ENCODE assay signal across 9 cellular contexts in genomic region chr15:78455749-78456148, GRCh38. TPM values are rescaled to one million over a fixed set of nuclear protein-coding genes. Genes with fewer than 3 reads are reported as not detected.
DNase-seq lines count a peak whose midpoint lies in the region; ATAC-seq and TF ChIP-seq lines count a peak whose summit lies in the region.
"Had no signal": no experiment of that assay in that cellular context is flagged by ENCODE, and none has a peak within 500 bp of the region (broad histone marks: within the 10 kb centered on the region; RNA-seq: fewer than 3 reads in every experiment).

No MANE protein-coding gene starts in this region.

- peak; percentile 32 for DNase-seq in Caki2 (ENCODE audit: low read depth)
- DNase-seq in NCI-H128 (lab: John Stamatoyannopoulos, UW; ENCODE audit: unreplicated experiment): peak; percentile 40
- DNase-seq in fibroblast of lung (ENCODE audit: low read depth in 2 of 2): peak; percentile 4 to 22
- DNase-seq in OCI-M2 (lab: John Stamatoyannopoulos, UW; ENCODE audit: unreplicated experiment): no peak
- DNase-seq in central memory CD4-positive, alpha-beta T cell: no peak
- DNase-seq: activated naive CD4-positive, alpha-beta T cell had no signal

- no peak overlapping the region for H3K9ac ChIP-seq in fibroblast of lung (ENCODE audit: insufficient read depth, low read length)
- H3K9ac ChIP-seq in skeletal muscle tissue (ENCODE audit: low read depth in 1 of 3, low read length in 3 of 3): peak overlapping the region; percentile 35 to 66 (median 57)

- H3K27ac ChIP-seq in fibroblast of lung (ENCODE audit: insufficient read depth, low read length): no peak overlapping the region
- peak overlapping the region; percentile 76 for H3K27ac ChIP-seq in skeletal muscle tissue (ENCODE audit: low read depth, low read length)

- H3K4me1 ChIP-seq in fibroblast of lung (ENCODE audit: control insufficient read depth, extremely low read depth, insufficient read depth, low read length) (peaks cover 6% of the 10 kb centered on the region), skeletal muscle tissue (ENCODE audit: control insufficient read depth in 3 of 3, insufficient read depth in 3 of 3, low read length in 3 of 3) (peaks cover 26 to 48% (median 47%) of the 10 kb centered on the region in 3 donors)

- peaks cover 81% of the 10 kb centered on the region for H3K79me2 ChIP-seq in fibroblast of lung (ENCODE audit: control insufficient read depth, insufficient read depth, low read length)

- TF ChIP-seq CTCF in fibroblast of lung (conservative IDR thresholded peaks at IDR 0.05 in 1 of 2, IDR thresholded peaks at IDR 0.05 in 1 of 2; ENCODE audit: low read depth in 1 of 2, low read length in 2 of 2): no peak

- H3K4me3 ChIP-seq in fibroblast of lung (replicated peaks in 1 of 4; ENCODE audit: control extremely low read depth in 1 of 4, insufficient read depth in 1 of 4, low read depth in 3 of 4, low read length in 4 of 4) (no peak overlapping the region), skeletal muscle tissue (ENCODE audit: low read length in 3 of 3) (peak overlapping the region; percentile 29 to 45 (median 44))

- H3K9me3 ChIP-seq in fibroblast of lung (ENCODE audit: control insufficient read depth, insufficient read depth, low read depth, low read length): no peaks in the 10 kb centered on the region
- H3K9me3 ChIP-seq in skeletal muscle tissue (ENCODE audit: control insufficient read depth in 3 of 3, low read length in 3 of 3): no peaks in the 10 kb centered on the region

- H3K36me3 ChIP-seq in fibroblast of lung (ENCODE audit: control insufficient read depth, insufficient read depth, low read length) (no peaks in the 10 kb centered on the region), skeletal muscle tissue (ENCODE audit: control insufficient read depth in 3 of 3, insufficient read depth in 3 of 3, low read length in 3 of 3) (no peaks in the 10 kb centered on the region)

- in situ Hi-C loops in Caki2 (cut with HindIII; ENCODE audit: low pct_unique_long_range_greater_than_20kb, low sequenced_read_pairs): no loop called here

- H3K4me2 ChIP-seq in fibroblast of lung (ENCODE audit: extremely low read depth, insufficient read depth, low read length): no peak overlapping the region

- peaks cover 2% of the 10 kb centered on the region for H4K20me1 ChIP-seq in fibroblast of lung (ENCODE audit: control insufficient read depth, extremely low read depth, insufficient read depth, low read length)

- H3K27me3 ChIP-seq in fibroblast of lung (ENCODE audit: control insufficient read depth, insufficient read depth, low read length): no peaks in the 10 kb centered on the region
- H3K27me3 ChIP-seq in skeletal muscle tissue (ENCODE audit: control insufficient read depth in 3 of 3, insufficient read depth in 3 of 3, low read length in 3 of 3): no peaks in the 10 kb centered on the region

- H2AFZ ChIP-seq in fibroblast of lung (ENCODE audit: low read length): no peak overlapping the region

- ATAC-seq in GM18873 (IDR thresholded peaks at IDR 0.05; ENCODE audit: low FRiP score, unreplicated experiment): no peak
- ATAC-seq in GM18511 (IDR thresholded peaks at IDR 0.05; ENCODE audit: unreplicated experiment): no peak

RNA-seq across cellular contexts. Expression of gene IREB2, which starts 17.7 kb away (rescaled TPM):
- 8.1 and 10.9 TPM in 2 replicates for total RNA-seq in Caki2 (2014; rRNA removed; shearing (Covaris generic); ENCODE audit: low replicate concordance)
- total RNA-seq in fibroblast of lung (19.0 and 20.3 TPM in 2 replicates), skeletal muscle tissue (35.0 TPM)
- 24.6 and 30.6 TPM in 2 replicates for polyA plus RNA-seq in fibroblast of lung
- polyA plus RNA-seq in fibroblast of lung (2012): 16.1 and 19.2 TPM in 2 replicates
- polyA minus RNA-seq in fibroblast of lung (ENCODE audit: low replicate concordance): 16.6 and 31.3 TPM in 2 replicates

RNA-seq across cellular contexts. Expression of gene HYKK, which starts 51.6 kb away (rescaled TPM):
- total RNA-seq in Caki2 (2014; rRNA removed; shearing (Covaris generic); ENCODE audit: low replicate concordance): 0.84 and 7.6 TPM in 2 replicates
- total RNA-seq in fibroblast of lung: 2.0 and 2.6 TPM in 2 replicates
- polyA plus RNA-seq in fibroblast of lung: 3.3 and 3.6 TPM in 2 replicates
- polyA plus RNA-seq in fibroblast of lung (2012): 1.8 and 2.4 TPM in 2 replicates
- polyA minus RNA-seq in fibroblast of lung (ENCODE audit: low replicate concordance): not detected in 2 replicates
- 3.7 TPM for total RNA-seq in skeletal muscle tissue

Comparison
In these comparisons a context has a peak if more than half of its experiments do, and no peak if none do; other contexts are left out.
1. DNase-seq: peak in Caki2 (single experiment), NCI-H128 (single experiment) and fibroblast of lung (2 of 2); none in OCI-M2 (single experiment) and central memory CD4-positive, alpha-beta T cell (single experiment).
2. H3K4me3 ChIP-seq: peak in skeletal muscle tissue (3 of 3); none in fibroblast of lung (0 of 4).